In genomic region chr12:12474471-12474928, GRCh38 we compare ENCODE assay signal across 8 cellular contexts.
DNase-seq lines count a peak whose midpoint lies in the region; ATAC-seq and TF ChIP-seq lines count a peak whose summit lies in the region.

No MANE protein-coding gene starts in this region.

- H3K36me3 Mint-ChIP-seq in type B pancreatic cell (peaks cover 70% of the 10 kb centered on the region), neural progenitor cell (peaks cover 48% of the 10 kb centered on the region)

- no peak overlapping the region for H3K4me3 Mint-ChIP-seq in type B pancreatic cell
- no peak overlapping the region for H3K4me3 Mint-ChIP-seq in neural progenitor cell

- H4K20me1 ChIP-seq in neural progenitor cell (ENCODE audit: low read depth), result no peaks in the 10 kb centered on the region

- no peaks in the 10 kb centered on the region for H3K27me3 ChIP-seq in neural progenitor cell

- H3K4me1 Mint-ChIP-seq in type B pancreatic cell (ENCODE audit: unreplicated experiment), result no peaks in the 10 kb centered on the region
- H3K4me1 Mint-ChIP-seq in neural progenitor cell, result no peaks in the 10 kb centered on the region

- no peaks in the 10 kb centered on the region for H3K36me3 ChIP-seq in neural progenitor cell

- H3K27ac ChIP-seq in angular gyrus (ENCODE audit: low read depth, low read length) (peak overlapping the region; percentile 39), neural progenitor cell (no peak overlapping the region)

- no peak for TF ChIP-seq POLR2A in lower leg skin (IDR thresholded peaks at IDR 0.05)

- peak; percentile 22 for ATAC-seq in HG03432 (IDR thresholded peaks at IDR 0.05; ENCODE audit: unreplicated experiment)

- intact Hi-C loops in lower leg skin (cut with DNase I; ENCODE audit: low total_unique reads), result no loop called here

- no peaks in the 10 kb centered on the region for H3K9me3 ChIP-seq in neural progenitor cell (ENCODE audit: low read depth)

- no peak for TF ChIP-seq CTCF in type B pancreatic cell (conservative IDR thresholded peaks at IDR 0.05)
- no peak for TF ChIP-seq CTCF in lower leg skin (IDR thresholded peaks at IDR 0.05)
- no peak for TF ChIP-seq CTCF in neural progenitor cell (IDR thresholded peaks at IDR 0.05)

- WGBS in lower leg skin, 2 donors, result 87% methylated on average over 8 of the region's 8 CpGs

- H3K4me1 ChIP-seq in neural progenitor cell, result no peaks in the 10 kb centered on the region

- no peaks in the 10 kb centered on the region for H3K79me2 ChIP-seq in neural progenitor cell (ENCODE audit: low read depth)

- H3K9me3 Mint-ChIP-seq in type B pancreatic cell (peaks cover 14% of the 10 kb centered on the region), neural progenitor cell (peaks cover 12% of the 10 kb centered on the region)

- H3K27me3 Mint-ChIP-seq in type B pancreatic cell (no peaks in the 10 kb centered on the region), neural progenitor cell (ENCODE audit: insufficient read depth, low read depth) (peaks cover 2% of the 10 kb centered on the region)

- H3F3A ChIP-seq in neural progenitor cell (ENCODE audit: low read depth), result no peaks in the 10 kb centered on the region

- DNase-seq in stimulated activated CD4-positive, alpha-beta T cell treated with anti-CD3 and anti-CD28 coated beads, Interleukin-15, amount 100 ng/mL, for 24 hours, result peak; percentile 57
- no peak for DNase-seq in stimulated activated CD4-positive, alpha-beta T cell treated with anti-CD3 and anti-CD28 coated beads, Interleukin-4, amount 100 ng/mL, for 1 hour
- DNase-seq in type B pancreatic cell (ENCODE audit: extremely low spot score, unreplicated experiment) (no peak), lower leg skin (ENCODE audit: low spot score in 2 of 2) (no peak), neural progenitor cell (ENCODE audit: low spot score) (no peak), DMS153 (lab: John Stamatoyannopoulos, UW) (no peak)

- no peak overlapping the region for H2AFZ ChIP-seq in neural progenitor cell (replicated peaks)

- H3K4me3 ChIP-seq in lower leg skin (ENCODE audit: low read depth, poor library complexity, severe bottlenecking), result no peak overlapping the region
- no peak overlapping the region for H3K4me3 ChIP-seq in neural progenitor cell

- H3K4me2 ChIP-seq in neural progenitor cell, result no peak overlapping the region

- H3K9ac ChIP-seq in neural progenitor cell, result no peak overlapping the region

- H3K27ac Mint-ChIP-seq in type B pancreatic cell (peak overlapping the region; percentile 61), neural progenitor cell (no peak overlapping the region)
